In genomic region chr7:82036146-82036886, GRCh38 we compare ENCODE assay signal across 1 cellular context.
TF ChIP-seq lines count a peak whose summit lies in the region.

No MANE protein-coding gene starts in this region.

TF ChIP-seq in GM12878, 131 proteins besides CTCF, POLR2A, EP300 and RAD21 (continued from another document):
- TF ChIP-seq STAT3 (IDR thresholded peaks at IDR 0.05; ENCODE audit: low read depth, low read length) (no peak), MTA3 (IDR thresholded peaks at IDR 0.05; ENCODE audit: borderline replicate concordance, low read length) (no peak), MYC (IDR thresholded peaks at IDR 0.05; ENCODE audit: insufficient read depth, insufficient read length, insufficient replicate concordance, low read length, severe bottlenecking) (no peak), GATAD2B (conservative IDR thresholded peaks at IDR 0.05; ENCODE audit: low read depth) (no peak), RELB (IDR thresholded peaks at IDR 0.05; ENCODE audit: low read depth) (no peak), BMI1 (IDR thresholded peaks at IDR 0.05; ENCODE audit: borderline replicate concordance) (no peak), IRF4 (IDR thresholded peaks at IDR 0.05; ENCODE audit: low read depth, low read length) (no peak)
TF ChIP-seq in GM12878: peak in this region for 0.
